ENCODE assay signal across 1 cellular context in the genomic region with DNA sequence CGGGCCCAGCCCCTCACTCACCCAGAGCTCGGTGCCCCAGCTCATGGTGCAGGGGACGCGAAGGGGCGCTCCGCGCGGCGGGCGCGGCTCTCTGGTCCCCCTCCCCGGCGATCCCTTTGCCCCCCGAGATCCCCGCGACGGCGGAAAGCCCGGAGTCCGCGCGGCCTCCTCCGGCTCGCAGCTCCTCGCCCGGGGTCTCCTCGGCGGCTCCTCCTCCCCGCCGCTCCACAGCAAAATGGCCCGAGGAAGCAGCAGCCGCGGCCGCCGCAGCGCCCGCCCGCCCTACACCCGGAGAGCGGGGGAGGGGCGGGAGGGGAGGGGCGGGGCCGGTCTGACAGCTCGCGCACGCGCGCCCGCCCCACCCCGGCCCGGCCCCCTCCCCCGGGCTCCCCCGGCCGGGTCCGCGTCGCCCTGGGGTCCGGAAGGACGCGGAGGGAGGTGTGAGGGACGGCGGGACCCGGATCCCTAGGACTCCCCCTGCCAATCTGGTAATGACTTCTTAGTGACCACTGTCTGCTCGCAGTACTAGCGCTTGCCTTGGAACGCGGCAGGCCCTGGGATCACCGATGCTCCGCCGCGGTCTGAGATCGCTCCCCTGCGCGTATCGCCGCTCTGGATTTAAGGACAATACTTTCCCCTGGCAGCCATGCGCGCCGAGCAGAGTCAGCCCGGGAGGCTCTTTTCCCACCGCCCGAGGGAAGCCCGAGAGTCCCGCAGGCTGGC.
A peak's percentile ranks its signal among the peaks of the same experiment; 100 is the strongest.
TF ChIP-seq lines count a peak whose summit lies in the region.

A gene (minus strand): TSS at position 259 of the 723 bp plus-strand sequence. CDS start 214 bp downstream, at position 45.

TF ChIP-seq in GM12878, 131 proteins besides CTCF, POLR2A, EP300 and RAD21 (continued from another document and continues in another):
- TF ChIP-seq, protein P1, sequence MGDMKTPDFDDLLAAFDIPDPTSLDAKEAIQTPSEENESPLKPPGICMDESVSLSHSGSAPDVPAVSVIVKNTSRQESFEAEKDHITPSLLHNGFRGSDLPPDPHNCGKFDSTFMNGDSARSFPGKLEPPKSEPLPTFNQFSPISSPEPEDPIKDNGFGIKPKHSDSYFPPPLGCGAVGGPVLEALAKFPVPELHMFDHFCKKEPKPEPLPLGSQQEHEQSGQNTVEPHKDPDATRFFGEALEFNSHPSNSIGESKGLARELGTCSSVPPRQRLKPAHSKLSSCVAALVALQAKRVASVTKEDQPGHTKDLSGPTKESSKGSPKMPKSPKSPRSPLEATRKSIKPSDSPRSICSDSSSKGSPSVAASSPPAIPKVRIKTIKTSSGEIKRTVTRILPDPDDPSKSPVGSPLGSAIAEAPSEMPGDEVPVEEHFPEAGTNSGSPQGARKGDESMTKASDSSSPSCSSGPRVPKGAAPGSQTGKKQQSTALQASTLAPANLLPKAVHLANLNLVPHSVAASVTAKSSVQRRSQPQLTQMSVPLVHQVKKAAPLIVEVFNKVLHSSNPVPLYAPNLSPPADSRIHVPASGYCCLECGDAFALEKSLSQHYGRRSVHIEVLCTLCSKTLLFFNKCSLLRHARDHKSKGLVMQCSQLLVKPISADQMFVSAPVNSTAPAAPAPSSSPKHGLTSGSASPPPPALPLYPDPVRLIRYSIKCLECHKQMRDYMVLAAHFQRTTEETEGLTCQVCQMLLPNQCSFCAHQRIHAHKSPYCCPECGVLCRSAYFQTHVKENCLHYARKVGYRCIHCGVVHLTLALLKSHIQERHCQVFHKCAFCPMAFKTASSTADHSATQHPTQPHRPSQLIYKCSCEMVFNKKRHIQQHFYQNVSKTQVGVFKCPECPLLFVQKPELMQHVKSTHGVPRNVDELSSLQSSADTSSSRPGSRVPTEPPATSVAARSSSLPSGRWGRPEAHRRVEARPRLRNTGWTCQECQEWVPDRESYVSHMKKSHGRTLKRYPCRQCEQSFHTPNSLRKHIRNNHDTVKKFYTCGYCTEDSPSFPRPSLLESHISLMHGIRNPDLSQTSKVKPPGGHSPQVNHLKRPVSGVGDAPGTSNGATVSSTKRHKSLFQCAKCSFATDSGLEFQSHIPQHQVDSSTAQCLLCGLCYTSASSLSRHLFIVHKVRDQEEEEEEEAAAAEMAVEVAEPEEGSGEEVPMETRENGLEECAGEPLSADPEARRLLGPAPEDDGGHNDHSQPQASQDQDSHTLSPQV (IDR thresholded peaks at IDR 0.05), result no peak
- TF ChIP-seq SREBF1 (IDR thresholded peaks at IDR 0.05; ENCODE audit: low read length), result no peak
- TF ChIP-seq, protein P2, sequence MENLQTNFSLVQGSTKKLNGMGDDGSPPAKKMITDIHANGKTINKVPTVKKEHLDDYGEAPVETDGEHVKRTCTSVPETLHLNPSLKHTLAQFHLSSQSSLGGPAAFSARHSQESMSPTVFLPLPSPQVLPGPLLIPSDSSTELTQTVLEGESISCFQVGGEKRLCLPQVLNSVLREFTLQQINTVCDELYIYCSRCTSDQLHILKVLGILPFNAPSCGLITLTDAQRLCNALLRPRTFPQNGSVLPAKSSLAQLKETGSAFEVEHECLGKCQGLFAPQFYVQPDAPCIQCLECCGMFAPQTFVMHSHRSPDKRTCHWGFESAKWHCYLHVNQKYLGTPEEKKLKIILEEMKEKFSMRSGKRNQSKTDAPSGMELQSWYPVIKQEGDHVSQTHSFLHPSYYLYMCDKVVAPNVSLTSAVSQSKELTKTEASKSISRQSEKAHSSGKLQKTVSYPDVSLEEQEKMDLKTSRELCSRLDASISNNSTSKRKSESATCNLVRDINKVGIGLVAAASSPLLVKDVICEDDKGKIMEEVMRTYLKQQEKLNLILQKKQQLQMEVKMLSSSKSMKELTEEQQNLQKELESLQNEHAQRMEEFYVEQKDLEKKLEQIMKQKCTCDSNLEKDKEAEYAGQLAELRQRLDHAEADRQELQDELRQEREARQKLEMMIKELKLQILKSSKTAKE (IDR thresholded peaks at IDR 0.05; ENCODE audit: low read depth, poor library complexity, severe bottlenecking), result no peak
- TF ChIP-seq, protein P3, sequence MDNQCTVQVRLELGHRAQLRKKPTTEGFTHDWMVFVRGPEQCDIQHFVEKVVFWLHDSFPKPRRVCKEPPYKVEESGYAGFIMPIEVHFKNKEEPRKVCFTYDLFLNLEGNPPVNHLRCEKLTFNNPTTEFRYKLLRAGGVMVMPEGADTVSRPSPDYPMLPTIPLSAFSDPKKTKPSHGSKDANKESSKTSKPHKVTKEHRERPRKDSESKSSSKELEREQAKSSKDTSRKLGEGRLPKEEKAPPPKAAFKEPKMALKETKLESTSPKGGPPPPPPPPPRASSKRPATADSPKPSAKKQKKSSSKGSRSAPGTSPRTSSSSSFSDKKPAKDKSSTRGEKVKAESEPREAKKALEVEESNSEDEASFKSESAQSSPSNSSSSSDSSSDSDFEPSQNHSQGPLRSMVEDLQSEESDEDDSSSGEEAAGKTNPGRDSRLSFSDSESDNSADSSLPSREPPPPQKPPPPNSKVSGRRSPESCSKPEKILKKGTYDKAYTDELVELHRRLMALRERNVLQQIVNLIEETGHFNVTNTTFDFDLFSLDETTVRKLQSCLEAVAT (IDR thresholded peaks at IDR 0.05), result 0 out of 2 replicates have a peak, but pooled peaks have one; percentile 86
- TF ChIP-seq, protein P4, sequence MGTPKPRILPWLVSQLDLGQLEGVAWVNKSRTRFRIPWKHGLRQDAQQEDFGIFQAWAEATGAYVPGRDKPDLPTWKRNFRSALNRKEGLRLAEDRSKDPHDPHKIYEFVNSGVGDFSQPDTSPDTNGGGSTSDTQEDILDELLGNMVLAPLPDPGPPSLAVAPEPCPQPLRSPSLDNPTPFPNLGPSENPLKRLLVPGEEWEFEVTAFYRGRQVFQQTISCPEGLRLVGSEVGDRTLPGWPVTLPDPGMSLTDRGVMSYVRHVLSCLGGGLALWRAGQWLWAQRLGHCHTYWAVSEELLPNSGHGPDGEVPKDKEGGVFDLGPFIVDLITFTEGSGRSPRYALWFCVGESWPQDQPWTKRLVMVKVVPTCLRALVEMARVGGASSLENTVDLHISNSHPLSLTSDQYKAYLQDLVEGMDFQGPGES (IDR thresholded peaks at IDR 0.05), result no peak
- TF ChIP-seq HCFC1 (IDR thresholded peaks at IDR 0.05; ENCODE audit: low read length), result no peak
- no peak; the same call in none of the 2 replicates for TF ChIP-seq GATAD2B (conservative IDR thresholded peaks at IDR 0.05; ENCODE audit: low read depth)
- no peak for TF ChIP-seq CBX5 (IDR thresholded peaks at IDR 0.05; ENCODE audit: low read depth)
- TF ChIP-seq, protein P5, sequence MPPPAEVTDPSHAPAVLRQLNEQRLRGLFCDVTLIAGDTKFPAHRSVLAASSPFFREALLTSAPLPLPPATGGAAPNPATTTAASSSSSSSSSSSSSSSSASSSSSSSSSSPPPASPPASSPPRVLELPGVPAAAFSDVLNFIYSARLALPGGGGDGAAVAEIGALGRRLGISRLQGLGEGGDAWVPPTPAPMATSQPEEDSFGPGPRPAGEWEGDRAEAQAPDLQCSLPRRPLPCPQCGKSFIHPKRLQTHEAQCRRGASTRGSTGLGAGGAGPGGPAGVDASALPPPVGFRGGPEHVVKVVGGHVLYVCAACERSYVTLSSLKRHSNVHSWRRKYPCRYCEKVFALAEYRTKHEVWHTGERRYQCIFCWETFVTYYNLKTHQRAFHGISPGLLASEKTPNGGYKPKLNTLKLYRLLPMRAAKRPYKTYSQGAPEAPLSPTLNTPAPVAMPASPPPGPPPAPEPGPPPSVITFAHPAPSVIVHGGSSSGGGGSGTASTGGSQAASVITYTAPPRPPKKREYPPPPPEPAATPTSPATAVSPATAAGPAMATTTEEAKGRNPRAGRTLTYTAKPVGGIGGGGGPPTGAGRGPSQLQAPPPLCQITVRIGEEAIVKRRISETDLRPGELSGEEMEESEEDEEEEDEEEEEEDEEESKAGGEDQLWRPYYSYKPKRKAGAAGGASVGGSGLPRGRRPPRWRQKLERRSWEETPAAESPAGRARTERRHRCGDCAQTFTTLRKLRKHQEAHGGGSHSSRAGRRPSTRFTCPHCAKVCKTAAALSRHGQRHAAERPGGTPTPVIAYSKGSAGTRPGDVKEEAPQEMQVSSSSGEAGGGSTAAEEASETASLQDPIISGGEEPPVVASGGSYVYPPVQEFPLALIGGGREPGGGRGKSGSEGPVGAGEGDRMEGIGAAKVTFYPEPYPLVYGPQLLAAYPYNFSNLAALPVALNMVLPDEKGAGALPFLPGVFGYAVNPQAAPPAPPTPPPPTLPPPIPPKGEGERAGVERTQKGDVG (CRISPR knock-in tag; IDR thresholded peaks at IDR 0.05), result no peak
- TF ChIP-seq EZH2 (IDR thresholded peaks at IDR 0.05; ENCODE audit: borderline replicate concordance, control insufficient read depth, low read depth, low read length), result no peak
- no peak for TF ChIP-seq MEF2B (IDR thresholded peaks at IDR 0.05; ENCODE audit: partially characterized antibody, poor library complexity, severe bottlenecking)
- TF ChIP-seq PAX8 (IDR thresholded peaks at IDR 0.05), result no peak
- TF ChIP-seq TCF12 (IDR thresholded peaks at IDR 0.05; ENCODE audit: low read depth, low read length), result 0 out of 2 replicates have a peak, but pooled peaks have one; percentile 31
- no peak for TF ChIP-seq RCOR1 (conservative IDR thresholded peaks at IDR 0.05; ENCODE audit: low read depth, low read length)
- peak; percentile 68 for TF ChIP-seq DPF2 (IDR thresholded peaks at IDR 0.05)
- TF ChIP-seq, protein P6, sequence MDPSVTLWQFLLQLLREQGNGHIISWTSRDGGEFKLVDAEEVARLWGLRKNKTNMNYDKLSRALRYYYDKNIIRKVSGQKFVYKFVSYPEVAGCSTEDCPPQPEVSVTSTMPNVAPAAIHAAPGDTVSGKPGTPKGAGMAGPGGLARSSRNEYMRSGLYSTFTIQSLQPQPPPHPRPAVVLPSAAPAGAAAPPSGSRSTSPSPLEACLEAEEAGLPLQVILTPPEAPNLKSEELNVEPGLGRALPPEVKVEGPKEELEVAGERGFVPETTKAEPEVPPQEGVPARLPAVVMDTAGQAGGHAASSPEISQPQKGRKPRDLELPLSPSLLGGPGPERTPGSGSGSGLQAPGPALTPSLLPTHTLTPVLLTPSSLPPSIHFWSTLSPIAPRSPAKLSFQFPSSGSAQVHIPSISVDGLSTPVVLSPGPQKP (IDR thresholded peaks at IDR 0.05; ENCODE audit: low read depth, low read length), result no peak
- TF ChIP-seq RAD51 (IDR thresholded peaks at IDR 0.05), result no peak
- TF ChIP-seq RB1 (IDR thresholded peaks at IDR 0.05; ENCODE audit: borderline replicate concordance), result no peak
- no peak for TF ChIP-seq ZNF217 (IDR thresholded peaks at IDR 0.05)
- no peak for TF ChIP-seq MTA2 (IDR thresholded peaks at IDR 0.05; ENCODE audit: low read depth)
- TF ChIP-seq SIN3A (IDR thresholded peaks at IDR 0.05; ENCODE audit: low read depth, low read length), result no peak; the same call in 1 of the 2 replicates
- TF ChIP-seq ATF7 (IDR thresholded peaks at IDR 0.05; ENCODE audit: low read depth), result no peak
- TF ChIP-seq, protein P7, sequence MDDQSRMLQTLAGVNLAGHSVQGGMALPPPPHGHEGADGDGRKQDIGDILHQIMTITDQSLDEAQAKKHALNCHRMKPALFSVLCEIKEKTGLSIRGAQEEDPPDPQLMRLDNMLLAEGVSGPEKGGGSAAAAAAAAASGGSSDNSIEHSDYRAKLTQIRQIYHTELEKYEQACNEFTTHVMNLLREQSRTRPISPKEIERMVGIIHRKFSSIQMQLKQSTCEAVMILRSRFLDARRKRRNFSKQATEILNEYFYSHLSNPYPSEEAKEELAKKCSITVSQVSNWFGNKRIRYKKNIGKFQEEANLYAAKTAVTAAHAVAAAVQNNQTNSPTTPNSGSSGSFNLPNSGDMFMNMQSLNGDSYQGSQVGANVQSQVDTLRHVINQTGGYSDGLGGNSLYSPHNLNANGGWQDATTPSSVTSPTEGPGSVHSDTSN (IDR thresholded peaks at IDR 0.05; ENCODE audit: insufficient replicate concordance, low read depth, low read length), result no peak
- TF ChIP-seq FOXK2 (IDR thresholded peaks at IDR 0.05), result no peak
- no peak for TF ChIP-seq ZNF274 (IDR thresholded peaks at IDR 0.05; ENCODE audit: insufficient read depth, insufficient read length)
- TF ChIP-seq SUPT20H (IDR thresholded peaks at IDR 0.05; ENCODE audit: borderline replicate concordance, control insufficient read depth, low read depth, low read length), result no peak
- TF ChIP-seq GABPA (IDR thresholded peaks at IDR 0.05; ENCODE audit: low read depth), result no peak
- TF ChIP-seq, protein P8, sequence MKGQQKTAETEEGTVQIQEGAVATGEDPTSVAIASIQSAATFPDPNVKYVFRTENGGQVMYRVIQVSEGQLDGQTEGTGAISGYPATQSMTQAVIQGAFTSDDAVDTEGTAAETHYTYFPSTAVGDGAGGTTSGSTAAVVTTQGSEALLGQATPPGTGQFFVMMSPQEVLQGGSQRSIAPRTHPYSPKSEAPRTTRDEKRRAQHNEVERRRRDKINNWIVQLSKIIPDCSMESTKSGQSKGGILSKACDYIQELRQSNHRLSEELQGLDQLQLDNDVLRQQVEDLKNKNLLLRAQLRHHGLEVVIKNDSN (IDR thresholded peaks at IDR 0.05; ENCODE audit: borderline replicate concordance, extremely low read length, insufficient read depth, low read depth, low read length), result no peak
- TF ChIP-seq MYB (IDR thresholded peaks at IDR 0.05; ENCODE audit: borderline replicate concordance, low read depth, low read length), result no peak
- TF ChIP-seq FOXM1 (IDR thresholded peaks at IDR 0.05; ENCODE audit: low read depth, low read length), result no peak
- TF ChIP-seq SMAD1 (IDR thresholded peaks at IDR 0.05; ENCODE audit: low read depth, partially characterized antibody), result no peak
- TF ChIP-seq NFXL1 (IDR thresholded peaks at IDR 0.05; ENCODE audit: borderline replicate concordance), result no peak
- TF ChIP-seq TCF3 (IDR thresholded peaks at IDR 0.05; ENCODE audit: borderline replicate concordance, insufficient read depth, low read depth, low read length), result peak; percentile 55; the same call in 1 of the 2 replicates
- TF ChIP-seq, protein P9, sequence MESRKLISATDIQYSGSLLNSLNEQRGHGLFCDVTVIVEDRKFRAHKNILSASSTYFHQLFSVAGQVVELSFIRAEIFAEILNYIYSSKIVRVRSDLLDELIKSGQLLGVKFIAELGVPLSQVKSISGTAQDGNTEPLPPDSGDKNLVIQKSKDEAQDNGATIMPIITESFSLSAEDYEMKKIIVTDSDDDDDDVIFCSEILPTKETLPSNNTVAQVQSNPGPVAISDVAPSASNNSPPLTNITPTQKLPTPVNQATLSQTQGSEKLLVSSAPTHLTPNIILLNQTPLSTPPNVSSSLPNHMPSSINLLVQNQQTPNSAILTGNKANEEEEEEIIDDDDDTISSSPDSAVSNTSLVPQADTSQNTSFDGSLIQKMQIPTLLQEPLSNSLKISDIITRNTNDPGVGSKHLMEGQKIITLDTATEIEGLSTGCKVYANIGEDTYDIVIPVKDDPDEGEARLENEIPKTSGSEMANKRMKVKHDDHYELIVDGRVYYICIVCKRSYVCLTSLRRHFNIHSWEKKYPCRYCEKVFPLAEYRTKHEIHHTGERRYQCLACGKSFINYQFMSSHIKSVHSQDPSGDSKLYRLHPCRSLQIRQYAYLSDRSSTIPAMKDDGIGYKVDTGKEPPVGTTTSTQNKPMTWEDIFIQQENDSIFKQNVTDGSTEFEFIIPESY (IDR thresholded peaks at IDR 0.05), result no peak
- TF ChIP-seq RELA (IDR thresholded peaks at IDR 0.05; ENCODE audit: borderline replicate concordance, partially characterized antibody), result no peak
